In the genomic region with DNA sequence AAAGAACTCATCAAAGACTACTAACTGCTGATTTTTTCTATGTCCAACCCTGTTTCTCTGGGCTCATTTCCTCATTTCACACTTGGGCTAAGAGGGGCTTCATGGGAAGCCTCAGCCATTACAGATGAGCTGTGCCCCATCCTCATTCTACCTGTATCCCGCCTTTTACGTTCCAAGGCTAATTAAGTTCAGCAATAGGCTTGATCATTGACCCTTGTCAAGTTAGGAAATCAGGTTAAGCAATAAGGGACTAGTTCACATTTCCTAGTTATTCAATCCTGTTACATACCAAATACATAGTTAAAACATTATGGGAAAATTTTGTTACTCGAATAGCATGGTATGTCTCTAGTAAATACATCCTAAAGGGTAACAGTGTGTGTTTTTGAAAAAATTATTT, we compare ENCODE assay signal across 3 cellular contexts.
A peak's percentile ranks its signal among the peaks of the same experiment; 100 is the strongest.
TF ChIP-seq lines count a peak whose summit lies in the region.

No MANE protein-coding gene starts in this region.

TF ChIP-seq in liver, 16 proteins besides CTCF, POLR2A, EP300 and RAD21:
- TF ChIP-seq RXRA (IDR thresholded peaks at IDR 0.05), result peak; percentile 47 to 59
- no peak for TF ChIP-seq REST (IDR thresholded peaks at IDR 0.05)
- TF ChIP-seq HNF4A (conservative IDR thresholded peaks at IDR 0.05), result peak; percentile 47 to 48

TF ChIP-seq in HepG2, 621 proteins besides CTCF, POLR2A, EP300 and RAD21:
- TF ChIP-seq NCOA2 (CRISPR knock-in tag; IDR thresholded peaks at IDR 0.05) (no peak), ZNF256 (CRISPR knock-in tag; conservative IDR thresholded peaks at IDR 0.05) (no peak), MAFK (conservative IDR thresholded peaks at IDR 0.05 in 1 of 2, IDR thresholded peaks at IDR 0.05 in 1 of 2; ENCODE audit: low read length in 2 of 2) (no peak), NBN (conservative IDR thresholded peaks at IDR 0.05) (no peak), RBAK (CRISPR knock-in tag; IDR thresholded peaks at IDR 0.05) (no peak), ZNF557 (CRISPR knock-in tag; IDR thresholded peaks at IDR 0.05) (no peak), KDM4B (CRISPR knock-in tag; IDR thresholded peaks at IDR 0.05) (no peak), SRY (CRISPR knock-in tag; IDR thresholded peaks at IDR 0.05) (no peak), ZNF558 (CRISPR knock-in tag; IDR thresholded peaks at IDR 0.05; ENCODE audit: borderline replicate concordance) (no peak), ZNF703 (CRISPR knock-in tag; IDR thresholded peaks at IDR 0.05; ENCODE audit: borderline replicate concordance) (no peak), SMC3 (IDR thresholded peaks at IDR 0.05; ENCODE audit: low read length) (no peak), ATM (IDR thresholded peaks at IDR 0.05; ENCODE audit: borderline replicate concordance) (no peak), NFYC (CRISPR knock-in tag; IDR thresholded peaks at IDR 0.05) (no peak), ZFP36L1 (CRISPR knock-in tag; IDR thresholded peaks at IDR 0.05) (no peak), PRMT3 (CRISPR knock-in tag; IDR thresholded peaks at IDR 0.05; ENCODE audit: borderline replicate concordance, low read depth) (no peak), SMAD9 (CRISPR knock-in tag; IDR thresholded peaks at IDR 0.05) (no peak)
- TF ChIP-seq, protein P1, sequence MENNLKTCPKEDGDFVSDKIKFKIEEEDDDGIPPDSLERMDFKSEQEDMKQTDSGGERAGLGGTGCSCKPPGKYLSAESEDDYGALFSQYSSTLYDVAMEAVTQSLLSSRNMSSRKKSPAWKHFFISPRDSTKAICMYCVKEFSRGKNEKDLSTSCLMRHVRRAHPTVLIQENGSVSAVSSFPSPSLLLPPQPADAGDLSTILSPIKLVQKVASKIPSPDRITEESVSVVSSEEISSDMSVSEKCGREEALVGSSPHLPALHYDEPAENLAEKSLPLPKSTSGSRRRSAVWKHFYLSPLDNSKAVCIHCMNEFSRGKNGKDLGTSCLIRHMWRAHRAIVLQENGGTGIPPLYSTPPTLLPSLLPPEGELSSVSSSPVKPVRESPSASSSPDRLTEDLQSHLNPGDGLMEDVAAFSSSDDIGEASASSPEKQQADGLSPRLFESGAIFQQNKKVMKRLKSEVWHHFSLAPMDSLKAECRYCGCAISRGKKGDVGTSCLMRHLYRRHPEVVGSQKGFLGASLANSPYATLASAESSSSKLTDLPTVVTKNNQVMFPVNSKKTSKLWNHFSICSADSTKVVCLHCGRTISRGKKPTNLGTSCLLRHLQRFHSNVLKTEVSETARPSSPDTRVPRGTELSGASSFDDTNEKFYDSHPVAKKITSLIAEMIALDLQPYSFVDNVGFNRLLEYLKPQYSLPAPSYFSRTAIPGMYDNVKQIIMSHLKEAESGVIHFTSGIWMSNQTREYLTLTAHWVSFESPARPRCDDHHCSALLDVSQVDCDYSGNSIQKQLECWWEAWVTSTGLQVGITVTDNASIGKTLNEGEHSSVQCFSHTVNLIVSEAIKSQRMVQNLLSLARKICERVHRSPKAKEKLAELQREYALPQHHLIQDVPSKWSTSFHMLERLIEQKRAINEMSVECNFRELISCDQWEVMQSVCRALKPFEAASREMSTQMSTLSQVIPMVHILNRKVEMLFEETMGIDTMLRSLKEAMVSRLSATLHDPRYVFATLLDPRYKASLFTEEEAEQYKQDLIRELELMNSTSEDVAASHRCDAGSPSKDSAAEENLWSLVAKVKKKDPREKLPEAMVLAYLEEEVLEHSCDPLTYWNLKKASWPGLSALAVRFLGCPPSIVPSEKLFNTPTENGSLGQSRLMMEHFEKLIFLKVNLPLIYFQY (CRISPR knock-in tag; IDR thresholded peaks at IDR 0.05; ENCODE audit: borderline replicate concordance), result no peak
TF ChIP-seq in HepG2: peak in this region for 0.

TF ChIP-seq in GM12878, 131 proteins besides CTCF, POLR2A, EP300 and RAD21:
- TF ChIP-seq MTA2 (IDR thresholded peaks at IDR 0.05; ENCODE audit: low read depth), result no peak
- no peak for TF ChIP-seq POU2F2 (IDR thresholded peaks at IDR 0.05; ENCODE audit: borderline replicate concordance, low read depth, low read length)
- TF ChIP-seq CBFB (IDR thresholded peaks at IDR 0.05; ENCODE audit: low read depth), result no peak
- TF ChIP-seq STAT1 (conservative IDR thresholded peaks at IDR 0.05), result no peak
- TF ChIP-seq SP1 (IDR thresholded peaks at IDR 0.05; ENCODE audit: low read depth, low read length), result no peak
- TF ChIP-seq, protein P2, sequence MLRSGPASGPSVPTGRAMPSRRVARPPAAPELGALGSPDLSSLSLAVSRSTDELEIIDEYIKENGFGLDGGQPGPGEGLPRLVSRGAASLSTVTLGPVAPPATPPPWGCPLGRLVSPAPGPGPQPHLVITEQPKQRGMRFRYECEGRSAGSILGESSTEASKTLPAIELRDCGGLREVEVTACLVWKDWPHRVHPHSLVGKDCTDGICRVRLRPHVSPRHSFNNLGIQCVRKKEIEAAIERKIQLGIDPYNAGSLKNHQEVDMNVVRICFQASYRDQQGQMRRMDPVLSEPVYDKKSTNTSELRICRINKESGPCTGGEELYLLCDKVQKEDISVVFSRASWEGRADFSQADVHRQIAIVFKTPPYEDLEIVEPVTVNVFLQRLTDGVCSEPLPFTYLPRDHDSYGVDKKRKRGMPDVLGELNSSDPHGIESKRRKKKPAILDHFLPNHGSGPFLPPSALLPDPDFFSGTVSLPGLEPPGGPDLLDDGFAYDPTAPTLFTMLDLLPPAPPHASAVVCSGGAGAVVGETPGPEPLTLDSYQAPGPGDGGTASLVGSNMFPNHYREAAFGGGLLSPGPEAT (IDR thresholded peaks at IDR 0.05; ENCODE audit: low read depth), result no peak
- TF ChIP-seq ZNF207 (IDR thresholded peaks at IDR 0.05; ENCODE audit: borderline replicate concordance), result no peak
- no peak for TF ChIP-seq TBL1XR1 (IDR thresholded peaks at IDR 0.05; ENCODE audit: low read depth, low read length)
- TF ChIP-seq, protein P3, sequence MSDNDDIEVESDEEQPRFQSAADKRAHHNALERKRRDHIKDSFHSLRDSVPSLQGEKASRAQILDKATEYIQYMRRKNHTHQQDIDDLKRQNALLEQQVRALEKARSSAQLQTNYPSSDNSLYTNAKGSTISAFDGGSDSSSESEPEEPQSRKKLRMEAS (IDR thresholded peaks at IDR 0.05; ENCODE audit: low read depth, low read length), result no peak
- no peak for TF ChIP-seq GATAD2B (conservative IDR thresholded peaks at IDR 0.05; ENCODE audit: low read depth)
- no peak for TF ChIP-seq GABPA (IDR thresholded peaks at IDR 0.05; ENCODE audit: low read depth)
- no peak for TF ChIP-seq HDGF (IDR thresholded peaks at IDR 0.05)
- TF ChIP-seq ZBED1 (IDR thresholded peaks at IDR 0.05; ENCODE audit: borderline replicate concordance), result no peak
- no peak for TF ChIP-seq CBX5 (IDR thresholded peaks at IDR 0.05; ENCODE audit: low read depth)
- TF ChIP-seq PRDM15 (CRISPR knock-in tag; IDR thresholded peaks at IDR 0.05), result no peak
